In the genomic region with DNA sequence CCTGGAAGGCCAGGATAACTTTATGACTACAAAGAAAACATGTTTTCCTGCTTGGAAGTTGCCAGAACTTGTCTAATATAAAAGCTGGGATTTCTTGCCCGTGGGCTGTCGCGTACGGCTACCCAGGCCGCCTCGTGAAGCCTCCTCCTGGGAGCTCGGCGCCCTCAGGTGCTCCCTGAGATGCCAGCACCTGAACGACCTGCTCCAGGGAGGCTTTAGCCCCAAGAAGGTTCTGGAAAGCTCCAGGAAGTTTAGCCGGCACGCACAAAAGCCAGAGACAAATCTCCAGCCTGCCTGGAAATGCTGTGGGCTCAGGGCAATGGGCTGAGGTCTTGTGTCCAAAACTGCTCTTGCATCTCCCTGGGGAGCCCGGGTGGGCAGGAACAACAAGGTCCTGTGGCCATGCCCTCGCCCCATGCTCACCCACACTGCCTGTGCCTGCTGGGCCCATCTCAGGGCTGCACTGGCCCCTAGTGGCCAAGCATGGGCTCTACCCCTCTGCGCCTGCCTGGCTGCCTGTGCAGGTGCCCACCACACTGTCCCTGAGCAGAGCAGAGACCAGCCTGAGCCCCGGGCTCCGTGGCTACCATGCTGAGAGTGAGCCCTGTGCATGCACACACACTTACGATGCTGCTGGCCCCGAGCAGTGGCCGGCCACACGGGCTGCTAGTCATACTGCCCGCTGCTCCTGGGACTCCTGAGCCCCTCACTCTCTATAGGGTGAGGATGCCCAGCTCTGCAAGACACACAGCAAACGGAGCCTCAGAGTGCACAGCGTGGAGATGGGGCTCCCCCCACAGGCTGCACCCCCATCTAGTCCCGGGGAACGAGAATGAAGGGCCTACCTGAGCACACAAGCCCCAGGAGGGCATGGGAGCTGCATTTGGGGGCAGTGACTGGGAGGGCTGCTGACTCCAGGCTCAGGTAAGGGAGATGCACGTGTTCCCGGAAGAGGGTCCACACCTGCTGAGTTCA, we compare ENCODE assay signal across 8 cellular contexts. TPM values are rescaled to one million over a fixed set of nuclear protein-coding genes. Genes with fewer than 3 reads are reported as not detected.
DNase-seq lines count a peak whose midpoint lies in the region; ATAC-seq, FAIRE-seq and TF ChIP-seq lines count a peak whose summit lies in the region.

No MANE protein-coding gene starts in this region.

- H3K4me3 ChIP-seq in MG63, result no peak overlapping the region

- TF ChIP-seq POLR2A in GM12892 (IDR thresholded peaks at IDR 0.05; ENCODE audit: low read depth, low read length), result no peak

- peak; percentile 38 for DNase-seq in A172 (ENCODE audit: low spot score)
- peak; percentile 95 for DNase-seq in GM12892 (ENCODE audit: insufficient read length)
- peak; percentile 73 for DNase-seq in MG63
- DNase-seq in T-helper 22 cell (ENCODE audit: low read depth), result peak; percentile 14
- DNase-seq in amniotic stem cell (lab: John Stamatoyannopoulos, UW), result peak; percentile 30
- peak; percentile 93 for DNase-seq in hepatic stellate cell (ENCODE audit: low spot score)
- peak; percentile 65 for DNase-seq in stimulated activated CD4-positive, alpha-beta T cell treated with anti-CD3 and anti-CD28 coated beads, Interleukin-12 subunit alpha, Interleukin-12 subunit beta, amount 100 ng/mL, for 4 hours

- no peaks in the 10 kb centered on the region for H3K9me3 ChIP-seq in MG63

- peaks cover 2% of the 10 kb centered on the region; the same call in 1 of the 2 replicates for H3K27me3 ChIP-seq in MG63

- peak; percentile 51 for FAIRE-seq in GM12892 (lab: Jason Lieb, UNC)

- ATAC-seq in GM19035 (IDR thresholded peaks at IDR 0.05; ENCODE audit: unreplicated experiment), result no peak

- no peaks in the 10 kb centered on the region for H3K36me3 ChIP-seq in MG63

RNA-seq across cellular contexts. Expression of a gene that starts 4.9 kb away (rescaled TPM):
- 16.7 and 19.6 TPM in 2 replicates for total RNA-seq in A172 (2014; rRNA removed; shearing (Covaris generic))
- 0.11 TPM for polyA plus RNA-seq in GM12892 (2012; ENCODE audit: missing spikeins)
- 0.30 and 0.59 TPM in 2 replicates for total RNA-seq in MG63 (2014; rRNA removed; shearing (Covaris generic); ENCODE audit: low replicate concordance)

Comparison
In these comparisons a context has a peak if more than half of its experiments do, and no peak if none do; other contexts are left out.
1. DNase-seq: peak in every context shown above with its lines; median percentile 95 in GM12892; 93 in hepatic stellate cell; 73 in MG63; 65 in stimulated activated CD4-positive, alpha-beta T cell treated with anti-CD3 and anti-CD28 coated beads, Interleukin-12 subunit alpha, Interleukin-12 subunit beta, amount 100 ng/mL, for 4 hours; 38 in A172; 30 in amniotic stem cell; 14 in T-helper 22 cell.
2. RNA of a gene that starts 4.9 kb away (total RNA-seq): 16.7 to 19.6 TPM in A172; 0.30 to 0.59 TPM in MG63; every median in the first group is over 10 times any median in the second.